In genomic region chr15:31267161-31268107, GRCh38 we compare ENCODE assay signal across 9 cellular contexts. TPM values are rescaled to one million over a fixed set of nuclear protein-coding genes. Genes with fewer than 3 reads are reported as not detected.
DNase-seq lines count a peak whose midpoint lies in the region; ATAC-seq and TF ChIP-seq lines count a peak whose summit lies in the region.
"Had no signal": no experiment of that assay in that cellular context is flagged by ENCODE, and none has a peak within 500 bp of the region (broad histone marks: within the 10 kb centered on the region; RNA-seq: fewer than 3 reads in every experiment).

No MANE protein-coding gene starts in this region.

- H3K4me1 ChIP-seq in DOHH2 (ENCODE audit: control insufficient read depth, low read length), result peaks cover 96% of the 10 kb centered on the region

- no peaks in the 10 kb centered on the region for H4K20me1 ChIP-seq in DOHH2 (ENCODE audit: control insufficient read depth, insufficient read depth, low read depth, low read length)

- no peaks in the 10 kb centered on the region for H3K9me3 Mint-ChIP-seq in osteocyte (ENCODE audit: unreplicated experiment)

- H3K9me2 ChIP-seq in DOHH2 (replicated peaks; ENCODE audit: control insufficient read depth, low read length), result no peaks in the 10 kb centered on the region

- H3K4me3 ChIP-seq in DOHH2 (ENCODE audit: low read length) (peak overlapping the region; percentile 60), coronary artery (no peak overlapping the region)

- H3K4me3 Mint-ChIP-seq in osteocyte (ENCODE audit: unreplicated experiment), result no peak overlapping the region

- no peaks in the 10 kb centered on the region for H3K79me2 ChIP-seq in DOHH2 (ENCODE audit: control insufficient read depth, low read length)

- no peak for ATAC-seq in HG02981 (IDR thresholded peaks at IDR 0.05; ENCODE audit: unreplicated experiment)

- H3K9me3 ChIP-seq in DOHH2 (ENCODE audit: control insufficient read depth, insufficient read depth, low read length), result no peaks in the 10 kb centered on the region

- no peaks in the 10 kb centered on the region for H3K27me3 Mint-ChIP-seq in osteocyte (ENCODE audit: unreplicated experiment)

- H3K36me3 Mint-ChIP-seq in osteocyte (ENCODE audit: unreplicated experiment), result no peaks in the 10 kb centered on the region

- TF ChIP-seq CTCF in DOHH2 (IDR thresholded peaks at IDR 0.05; ENCODE audit: low read depth, low read length, poor library complexity, severe bottlenecking), result no peak
- TF ChIP-seq CTCF in coronary artery (IDR thresholded peaks at IDR 0.05), result no peak
- no peak for TF ChIP-seq CTCF in osteocyte (IDR thresholded peaks at IDR 0.05)

- no peak overlapping the region for H3K27ac Mint-ChIP-seq in osteocyte (ENCODE audit: unreplicated experiment)

- H3K4me2 ChIP-seq in DOHH2 (ENCODE audit: low read length), result peak overlapping the region; percentile 73

- peaks cover 22% of the 10 kb centered on the region for H3K4me1 Mint-ChIP-seq in osteocyte (ENCODE audit: unreplicated experiment)

- peaks cover 41% of the 10 kb centered on the region for H3F3A ChIP-seq in DOHH2 (ENCODE audit: control insufficient read depth, insufficient read depth)

- peak overlapping the region; percentile 99 for H3K27ac ChIP-seq in DOHH2 (ENCODE audit: low read depth, low read length)
- H3K27ac ChIP-seq in coronary artery, result peak overlapping the region in 1 of 2 donors; percentile 32

- H3K27me3 ChIP-seq in DOHH2 (ENCODE audit: control insufficient read depth, low read length), result no peaks in the 10 kb centered on the region

- no peaks in the 10 kb centered on the region for H3K36me3 ChIP-seq in DOHH2 (ENCODE audit: control insufficient read depth, low read length)

- DNase-seq in NAMALWA (ENCODE audit: low spot score), result peak; percentile 72
- peak; percentile 59 for DNase-seq in coronary artery (ENCODE audit: low spot score)
- DNase-seq in osteocyte (ENCODE audit: extremely low spot score, unreplicated experiment), result peak; percentile 73
- no peak for DNase-seq in NCI-H774 (lab: John Stamatoyannopoulos, UW)
- no peak for DNase-seq in NOMO-1 treated with DMSO at 0.1 percent for 48 hours (lab: John Stamatoyannopoulos, UW; ENCODE audit: unreplicated experiment)
- DNase-seq: activated naive CD4-positive, alpha-beta T cell treated with Interleukin-2 at 50 U/mL for 16 hours; NCI-H1092 had no signal

RNA-seq across cellular contexts. Expression of gene KLF13, which starts 59.2 kb away (rescaled TPM):
- 54.5 and 57.7 TPM in 2 replicates for total RNA-seq in osteocyte

Comparison
In these comparisons a context has a peak if more than half of its experiments do, and no peak if none do; other contexts are left out.
1. DNase-seq: peak in NAMALWA (single experiment), coronary artery (single experiment) and osteocyte (single experiment); none in NCI-H774 (single experiment) and NOMO-1 treated with DMSO at 0.1 percent for 48 hours (single experiment).